ENCODE assay signal across 20 cellular contexts in genomic region chr5:54492196-54492595, GRCh38. TPM values are rescaled to one million over a fixed set of nuclear protein-coding genes. Genes with fewer than 3 reads are reported as not detected.
"Had no signal": no experiment of that assay in that cellular context is flagged by ENCODE, and none has a peak within 500 bp of the region (broad histone marks: within the 10 kb centered on the region; RNA-seq: fewer than 3 reads in every experiment).

No MANE protein-coding gene starts in this region.

- H3K9ac ChIP-seq: neural progenitor cell had no signal

- DNase-seq: activated CD4-positive, alpha-beta T cell treated with anti-CD3 and anti-CD28 coated beads, Interleukin-2, amount 50 U/mL, for 4 hours; activated CD4-positive, CD25-positive, alpha-beta regulatory T cell treated with anti-CD3 and anti-CD28 coated beads, Interleukin-2, amount 50 U/mL, for 72 hours; activated naive CD4-positive, alpha-beta T cell treated with anti-CD3 and anti-CD28 coated beads, Interleukin-2, amount 10 ng/mL, durations not matched to agents 7 days and 5 days; activated T-cell treated with anti-CD3 and anti-CD28 coated beads, Interleukin-2, amount 50 U/mL, for 1 hour; glutamatergic neuron; hypothalamus; immature natural killer cell; lower lobe of right lung; naive B cell; psoas muscle; stimulated activated naive CD8-positive, alpha-beta T cell treated with anti-CD3 and anti-CD28 coated beads, Interleukin-15, amount 100 ng/mL, for 72 hours; T-cell; T-helper 9 cell had no signal

- H3K4me1 Mint-ChIP-seq: activated naive CD4-positive, alpha-beta T cell treated with anti-CD3 and anti-CD28 coated beads, Interleukin-2, amount 10 ng/mL, durations not matched to agents 7 days and 5 days; immature natural killer cell; neural progenitor cell; stimulated activated naive CD8-positive, alpha-beta T cell treated with anti-CD3 and anti-CD28 coated beads, Interleukin-15, amount 100 ng/mL, for 72 hours had no signal

- H3K27ac Mint-ChIP-seq: activated naive CD4-positive, alpha-beta T cell treated with anti-CD3 and anti-CD28 coated beads, Interleukin-2, amount 10 ng/mL, durations not matched to agents 7 days and 5 days; immature natural killer cell; neural progenitor cell; stimulated activated naive CD8-positive, alpha-beta T cell treated with anti-CD3 and anti-CD28 coated beads, Interleukin-15, amount 100 ng/mL, for 72 hours; T-cell; type B pancreatic cell had no signal

- H3K27ac ChIP-seq: ascending aorta, cardiac muscle cell, esophagus muscularis mucosa, lower lobe of right lung, neural progenitor cell, psoas muscle had no signal

- H3K4me3 Mint-ChIP-seq: activated naive CD4-positive, alpha-beta T cell treated with anti-CD3 and anti-CD28 coated beads, Interleukin-2, amount 10 ng/mL, durations not matched to agents 7 days and 5 days; immature natural killer cell; naive B cell; neural progenitor cell; stimulated activated naive CD8-positive, alpha-beta T cell treated with anti-CD3 and anti-CD28 coated beads, Interleukin-15, amount 100 ng/mL, for 72 hours; T-cell; type B pancreatic cell had no signal

- H3K9me3 ChIP-seq: ascending aorta, esophagus muscularis mucosa, lower lobe of right lung, psoas muscle had no signal

- H3K9me3 Mint-ChIP-seq: activated naive CD4-positive, alpha-beta T cell treated with anti-CD3 and anti-CD28 coated beads, Interleukin-2, amount 10 ng/mL, durations not matched to agents 7 days and 5 days; immature natural killer cell; neural progenitor cell; stimulated activated naive CD8-positive, alpha-beta T cell treated with anti-CD3 and anti-CD28 coated beads, Interleukin-15, amount 100 ng/mL, for 72 hours; T-cell; type B pancreatic cell had no signal

- H3K27me3 ChIP-seq: ascending aorta, cardiac muscle cell, esophagus muscularis mucosa, neural progenitor cell had no signal

- H3K4me2 ChIP-seq: neural progenitor cell had no signal

- H3K4me1 ChIP-seq: ascending aorta, neural progenitor cell had no signal

- H2AFZ ChIP-seq: neural progenitor cell had no signal

- H3K36me3 Mint-ChIP-seq: activated naive CD4-positive, alpha-beta T cell treated with anti-CD3 and anti-CD28 coated beads, Interleukin-2, amount 10 ng/mL, durations not matched to agents 7 days and 5 days; immature natural killer cell; neural progenitor cell; T-cell; type B pancreatic cell had no signal

- H3K36me3 ChIP-seq: ascending aorta, cardiac muscle cell, esophagus muscularis mucosa, lower lobe of right lung, neural progenitor cell had no signal

- H3K4me3 ChIP-seq: ascending aorta, cardiac muscle cell, esophagus muscularis mucosa, lower lobe of right lung, neural progenitor cell, psoas muscle had no signal

RNA-seq across cellular contexts. Expression of gene HSPB3, which starts 36.7 kb away (rescaled TPM):
- total RNA-seq: ascending aorta, lower lobe of right lung, osteocyte, sciatic nerve, T-cell had no signal
